ENCODE assay signal across 17 cellular contexts in the genomic region with DNA sequence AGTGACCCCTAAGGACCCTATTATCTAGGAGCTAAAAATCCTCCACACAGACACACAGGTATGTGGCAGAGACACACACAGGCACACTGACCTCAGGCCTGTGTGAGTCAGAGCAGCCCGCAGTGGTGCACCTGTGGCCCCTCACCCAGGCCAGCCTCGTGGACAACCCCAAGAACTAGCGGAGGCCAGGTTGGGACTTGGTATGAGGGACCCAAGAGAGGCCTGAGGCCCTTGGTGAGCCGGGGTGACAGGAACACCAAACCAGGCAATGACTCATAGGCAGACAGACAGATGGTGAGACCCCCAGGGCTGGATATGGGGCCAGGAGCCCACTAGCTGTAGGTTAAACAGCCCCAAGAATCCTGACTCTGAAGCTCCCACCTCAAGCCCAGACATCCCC. TPM values are rescaled to one million over a fixed set of nuclear protein-coding genes. Genes with fewer than 3 reads are reported as not detected.
"Had no signal": no experiment of that assay in that cellular context is flagged by ENCODE, and none has a peak within 500 bp of the region (broad histone marks: within the 10 kb centered on the region; RNA-seq: fewer than 3 reads in every experiment).

No MANE protein-coding gene starts in this region.

- H3K36me3 ChIP-seq: colonic mucosa had no signal

- H3K27me3 ChIP-seq: body of pancreas, colonic mucosa, esophagus squamous epithelium, right lobe of liver, stomach, testis, upper lobe of left lung had no signal

- H3K27ac Mint-ChIP-seq: activated naive CD4-positive, alpha-beta T cell treated with anti-CD3 and anti-CD28 coated beads, Interleukin-2, amount 50 U/mL, for 24 hours; memory B cell had no signal

- H3K9me3 ChIP-seq: body of pancreas, colonic mucosa, esophagus squamous epithelium, psoas muscle, right lobe of liver, stomach, testis, upper lobe of left lung had no signal

- ATAC-seq: activated CD4-positive, CD25-positive, alpha-beta regulatory T cell treated with anti-CD3 and anti-CD28 coated beads, Interleukin-2, amount 50 U/mL, for 24 hours; body of pancreas; left ventricle myocardium superior; naive thymus-derived CD8-positive, alpha-beta T cell; psoas muscle; right lobe of liver had no signal

- H3K4me3 ChIP-seq: body of pancreas, colonic mucosa, esophagus squamous epithelium, psoas muscle, right lobe of liver, stomach, testis, upper lobe of left lung had no signal

- DNase-seq: amygdala; body of pancreas; caudate nucleus; colonic mucosa; esophagus squamous epithelium; glutamatergic neuron; left ventricle myocardium superior; naive thymus-derived CD8-positive, alpha-beta T cell; psoas muscle; right lobe of liver; stomach; testis; upper lobe of left lung had no signal

- H3K27ac ChIP-seq: body of pancreas, colonic mucosa, esophagus squamous epithelium, psoas muscle, right lobe of liver, stomach, testis, upper lobe of left lung had no signal

- H3K9me3 Mint-ChIP-seq: activated naive CD4-positive, alpha-beta T cell treated with anti-CD3 and anti-CD28 coated beads, Interleukin-2, amount 50 U/mL, for 24 hours; memory B cell; naive thymus-derived CD8-positive, alpha-beta T cell had no signal

- H3K27me3 Mint-ChIP-seq: activated naive CD4-positive, alpha-beta T cell treated with anti-CD3 and anti-CD28 coated beads, Interleukin-2, amount 50 U/mL, for 24 hours; naive thymus-derived CD8-positive, alpha-beta T cell had no signal

- H3K4me3 Mint-ChIP-seq: activated naive CD4-positive, alpha-beta T cell treated with anti-CD3 and anti-CD28 coated beads, Interleukin-2, amount 50 U/mL, for 24 hours; memory B cell had no signal

RNA-seq across cellular contexts. Expression of a gene that starts 16.7 kb away (rescaled TPM):
- total RNA-seq: body of pancreas, kidney epithelial cell, left ventricle myocardium superior had no signal

RNA-seq across cellular contexts. Expression of a gene that starts 36.8 kb away (rescaled TPM):
- total RNA-seq: naive thymus-derived CD8-positive, alpha-beta T cell had no signal
